Comparison of ENCODE assay signal across 29 cellular contexts in the genomic region with DNA sequence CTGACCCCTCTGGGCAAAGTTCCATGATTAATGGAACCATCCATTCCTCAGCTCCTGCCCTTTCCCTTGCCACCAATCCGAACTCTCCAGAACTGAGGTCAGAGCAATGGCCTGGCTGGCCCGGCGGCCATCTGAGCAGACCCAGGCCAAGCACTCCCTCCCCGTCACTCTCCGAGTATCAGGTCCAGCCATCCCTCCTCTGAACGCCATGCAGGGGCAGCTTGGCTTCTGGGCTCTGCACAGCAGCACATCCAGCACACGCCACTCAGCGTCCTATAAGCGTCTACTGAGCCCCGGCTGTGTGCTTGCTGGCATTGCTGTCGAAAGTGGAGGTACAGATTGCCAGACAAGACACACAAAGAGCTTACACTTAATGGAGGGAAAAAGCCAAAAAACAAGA. TPM values are rescaled to one million over a fixed set of nuclear protein-coding genes. Genes with fewer than 3 reads are reported as not detected.
DNase-seq lines count a peak whose midpoint lies in the region; ATAC-seq, FAIRE-seq and TF ChIP-seq lines count a peak whose summit lies in the region.
"Had no signal": no experiment of that assay in that cellular context is flagged by ENCODE, and none has a peak within 500 bp of the region (broad histone marks: within the 10 kb centered on the region; RNA-seq: fewer than 3 reads in every experiment).

No MANE protein-coding gene starts in this region.

- DNase-seq in CD4-positive, CD25-positive, alpha-beta regulatory T cell, result no peak
- DNase-seq in HepG2 (ENCODE audit: low spot score), result no peak
- DNase-seq in trophoblast cell, result no peak
- no peak for DNase-seq in GM20000 (ENCODE audit: low spot score)
- DNase-seq in vagina (ENCODE audit: extremely low spot score in 2 of 2), result no peak
- DNase-seq: activated B cell treated with CpG ODN at 0.5 μM for 24 hours; activated effector memory CD4-positive, alpha-beta T cell treated with anti-CD3 and anti-CD28 coated beads, Interleukin-2, amount 50 U/mL, for 16 hours; activated naive CD8-positive, alpha-beta T cell treated with anti-CD3 and anti-CD28 coated beads for 36 hours; activated T-cell treated with anti-CD3 and anti-CD28 coated beads, Interleukin-2, amount 50 U/mL, for 24 hours; anterior cingulate cortex; Caco-2; DMS53; effector CD4-positive, alpha-beta T cell; immature natural killer cell; MV-4-11; NCI-H1436; NCI-H2081; NCI-H2227 treated with DMSO at 0.1 percent for 48 hours; NCI-H69; occipital lobe; PC-9; SHP77 treated with DMSO at 0.1 percent for 48 hours; stimulated activated naive CD4-positive, alpha-beta T cell had no signal

- no peak for FAIRE-seq in HepG2 (lab: Jason Lieb, UNC)
- FAIRE-seq: bronchial epithelial cell, colon had no signal

- peaks cover 23% of the 10 kb centered on the region for H3K79me1 ChIP-seq in trophoblast cell (ENCODE audit: low read length)

- CTCF ChIA-PET in HepG2 (lab: Yijun Ruan, JAX; ENCODE audit: low intra/inter-chr PET ratio, low total read pairs), result no interaction called here

- H3K36me3 ChIP-seq in CD4-positive, CD25-positive, alpha-beta regulatory T cell (ENCODE audit: control insufficient read depth, insufficient read depth, low read length), result no peaks in the 10 kb centered on the region
- H3K36me3 ChIP-seq in Loucy (ENCODE audit: insufficient read depth, low read length) (no peaks in the 10 kb centered on the region), HepG2 (replicated peaks in 1 of 2; ENCODE audit: control insufficient read depth in 1 of 2, insufficient read depth in 2 of 2, low read length in 2 of 2) (no peaks in the 10 kb centered on the region), trophoblast cell (ENCODE audit: control insufficient read depth in 1 of 2, insufficient read depth in 2 of 2, low read length in 2 of 2) (no peaks in the 10 kb centered on the region), vagina (no peaks in the 10 kb centered on the region)

- intact Hi-C loops in HepG2 (cut with micrococcal nuclease; ENCODE audit: unreplicated experiment), result no loop called here
- intact Hi-C loops in vagina (cut with DNase I), result no loop called here

- H3F3A ChIP-seq in Loucy (ENCODE audit: low read depth), result no peaks in the 10 kb centered on the region

- H2BK120ac ChIP-seq in trophoblast cell (ENCODE audit: insufficient read depth, low read length, poor library complexity), result peak overlapping the region; percentile 18

- H3K23ac ChIP-seq in trophoblast cell (ENCODE audit: low read length), result no peak overlapping the region

- H3K4me2 ChIP-seq in Loucy (ENCODE audit: low read depth, low read length, poor library complexity, severe bottlenecking) (peak overlapping the region; percentile 33), HepG2 (ENCODE audit: low read depth, low read length) (peak overlapping the region; percentile 67), trophoblast cell (ENCODE audit: low read length) (no peak overlapping the region)
- H3K4me2 ChIP-seq: PC-9 had no signal

- no peaks in the 10 kb centered on the region for H3K9me2 ChIP-seq in Loucy (replicated peaks; ENCODE audit: low read depth, low read length)

- no peak overlapping the region for H3K27ac ChIP-seq in CD4-positive, CD25-positive, alpha-beta regulatory T cell (ENCODE audit: insufficient read depth, low read length, poor library complexity, severe bottlenecking)
- H3K27ac ChIP-seq in HepG2 (ENCODE audit: extremely low read length, insufficient read depth, low read length), result no peak overlapping the region
- peak overlapping the region; percentile 64 for H3K27ac ChIP-seq in trophoblast cell (ENCODE audit: low read depth, low read length)
- H3K27ac ChIP-seq in vagina, result no peak overlapping the region
- H3K27ac ChIP-seq: epithelial cell of prostate, PC-9 had no signal

- peak overlapping the region; percentile 90 for H4K91ac ChIP-seq in trophoblast cell (ENCODE audit: low read depth, low read length)

- TF ChIP-seq CTCF in Loucy (conservative IDR thresholded peaks at IDR 0.05; ENCODE audit: low read length) (no peak), HepG2 (CRISPR knock-in tag; IDR thresholded peaks at IDR 0.05) (no peak), GM20000 (IDR thresholded peaks at IDR 0.05; ENCODE audit: extremely low read depth, missing control alignments) (no peak), vagina (IDR thresholded peaks at IDR 0.05) (no peak)

- TF ChIP-seq POLR2A in HepG2 (IDR thresholded peaks at IDR 0.05; ENCODE audit: insufficient read depth in 1 of 2, low read depth in 2 of 2, low read length in 2 of 2) (no peak), vagina (IDR thresholded peaks at IDR 0.05) (no peak)

- H3K9ac ChIP-seq in Loucy (ENCODE audit: low read depth, low read length, poor library complexity, severe bottlenecking) (peak overlapping the region; percentile 10), HepG2 (ENCODE audit: insufficient read depth, low read depth, low read length) (no peak overlapping the region), trophoblast cell (ENCODE audit: low read length) (no peak overlapping the region)

- no TSS peak for BruUV-seq in HepG2 (replicated peaks; lab: Mats Ljungman, UMichigan)

- H3K14ac ChIP-seq in trophoblast cell (ENCODE audit: low read length), result peak overlapping the region; percentile 28

- 39% methylated on average over 11 of the region's 11 CpGs for whole genome bisulfite sequencing in HepG2 (ENCODE audit: low lambda C conversion rate)
- no CpG with 5 or more reads among the region's 11 CpGs for WGBS in trophoblast cell (ENCODE audit: extremely low coverage, insufficient coverage, insufficient read length)

- POLR2A ChIA-PET in HepG2 (lab: Yijun Ruan, JAX), result no interaction called here

- peak overlapping the region; percentile 68 for H2BK5ac ChIP-seq in trophoblast cell (ENCODE audit: low read depth, low read length, poor library complexity)

- TF ChIP-seq EP300 in HepG2 (IDR thresholded peaks at IDR 0.05; ENCODE audit: low read depth in 2 of 2, low read length in 2 of 2) (no peak), HepG2 (CRISPR knock-in tag; IDR thresholded peaks at IDR 0.05; ENCODE audit: borderline replicate concordance) (no peak)

- H2AK5ac ChIP-seq in trophoblast cell (ENCODE audit: low read length), result peak overlapping the region; percentile 16

- H3K4me1 ChIP-seq in CD4-positive, CD25-positive, alpha-beta regulatory T cell (ENCODE audit: control insufficient read depth, insufficient read depth, low read length, poor library complexity, severe bottlenecking), result no peaks in the 10 kb centered on the region
- peaks cover 19% of the 10 kb centered on the region for H3K4me1 ChIP-seq in Loucy (ENCODE audit: insufficient read depth, low read length, poor library complexity, severe bottlenecking)
- peaks cover 30% of the 10 kb centered on the region for H3K4me1 ChIP-seq in HepG2 (ENCODE audit: insufficient read depth, low read length)
- H3K4me1 ChIP-seq in trophoblast cell (ENCODE audit: control insufficient read depth in 1 of 2, insufficient read depth in 2 of 2, low read length in 2 of 2), result peaks cover 12 to 24% of the 10 kb centered on the region in 2 experiments
- H3K4me1 ChIP-seq in vagina, result peaks cover 7% of the 10 kb centered on the region

- H3K27me3 Mint-ChIP-seq in CD4-positive, CD25-positive, alpha-beta regulatory T cell, result peaks cover 10% of the 10 kb centered on the region
- H3K27me3 Mint-ChIP-seq: activated naive CD8-positive, alpha-beta T cell treated with anti-CD3 and anti-CD28 coated beads for 36 hours; activated T-cell treated with anti-CD3 and anti-CD28 coated beads, Interleukin-2, amount 50 U/mL, for 24 hours had no signal

- no peaks in the 10 kb centered on the region for H3K27me3 ChIP-seq in CD4-positive, CD25-positive, alpha-beta regulatory T cell (ENCODE audit: control insufficient read depth, insufficient read depth, low read length)
- H3K27me3 ChIP-seq in Loucy (ENCODE audit: insufficient read depth, low read length, poor library complexity, severe bottlenecking), result no peaks in the 10 kb centered on the region
- peaks cover 7 to 10% of the 10 kb centered on the region in 2 experiments; a peak in 3 of 5 replicates for H3K27me3 ChIP-seq in HepG2 (ENCODE audit: control insufficient read depth in 1 of 2, insufficient read depth in 2 of 2, low read length in 2 of 2)
- no peaks in the 10 kb centered on the region for H3K27me3 ChIP-seq in trophoblast cell (ENCODE audit: insufficient read depth, low read length)
- H3K27me3 ChIP-seq in vagina, result no peaks in the 10 kb centered on the region

- peak overlapping the region in 2 of 3 donors; percentile 55 to 92 for H3K27ac Mint-ChIP-seq in CD4-positive, CD25-positive, alpha-beta regulatory T cell
- H3K27ac Mint-ChIP-seq: activated B cell treated with CpG ODN at 0.5 μM for 24 hours; activated naive CD8-positive, alpha-beta T cell treated with anti-CD3 and anti-CD28 coated beads for 36 hours; activated T-cell treated with anti-CD3 and anti-CD28 coated beads, Interleukin-2, amount 50 U/mL, for 24 hours; immature natural killer cell; mesothelial cell of epicardium had no signal

- peaks cover 0 to 27% (median 6%) of the 10 kb centered on the region in 4 donors for H3K4me1 Mint-ChIP-seq in CD4-positive, CD25-positive, alpha-beta regulatory T cell
- H3K4me1 Mint-ChIP-seq: activated B cell treated with CpG ODN at 0.5 μM for 24 hours, immature natural killer cell had no signal

- H4K8ac ChIP-seq in trophoblast cell (ENCODE audit: low read depth, low read length), result peak overlapping the region; percentile 8

- peak overlapping the region; percentile 34 for H2BK12ac ChIP-seq in trophoblast cell (ENCODE audit: low read length)

- peak overlapping the region; percentile 7 for H3K4ac ChIP-seq in trophoblast cell (ENCODE audit: low read depth, low read length)

- H4K20me1 ChIP-seq in Loucy (ENCODE audit: insufficient read depth, low read length, poor library complexity, severe bottlenecking) (no peaks in the 10 kb centered on the region), HepG2 (ENCODE audit: insufficient read depth, low read length) (no peaks in the 10 kb centered on the region)

- peak overlapping the region; percentile 43; the same call in 1 of the 2 replicates for H2AFZ ChIP-seq in Loucy (ENCODE audit: low read length)
- no peak overlapping the region for H2AFZ ChIP-seq in HepG2 (ENCODE audit: low read length)
- no peak overlapping the region for H2AFZ ChIP-seq in trophoblast cell (ENCODE audit: insufficient read depth, low read length, poor library complexity)
- H2AFZ ChIP-seq: PC-9 had no signal

- H3K4me3 ChIP-seq in CD4-positive, CD25-positive, alpha-beta regulatory T cell (ENCODE audit: low read depth, low read length), result no peak overlapping the region
- H3K4me3 ChIP-seq in Loucy (ENCODE audit: low read length, poor library complexity, severe bottlenecking) (no peak overlapping the region), HepG2 (replicated peaks in 1 of 3; ENCODE audit: insufficient read depth in 1 of 3, low read depth in 2 of 3, low read length in 3 of 3) (peak overlapping the region in 1 of 3 experiments; percentile 31; a peak in 1 of 6 replicates), trophoblast cell (ENCODE audit: low read depth, low read length) (no peak overlapping the region), vagina (no peak overlapping the region)
- H3K4me3 ChIP-seq: PC-9 had no signal

- H3K36me3 Mint-ChIP-seq in CD4-positive, CD25-positive, alpha-beta regulatory T cell, result no peaks in the 10 kb centered on the region
- H3K36me3 Mint-ChIP-seq: activated naive CD8-positive, alpha-beta T cell treated with anti-CD3 and anti-CD28 coated beads for 36 hours; immature natural killer cell; mesothelial cell of epicardium had no signal

- no peaks in the 10 kb centered on the region for H3K79me2 ChIP-seq in Loucy (ENCODE audit: insufficient read depth, low read length)
- H3K79me2 ChIP-seq in HepG2 (ENCODE audit: insufficient read depth, low read length), result no peaks in the 10 kb centered on the region
- no peaks in the 10 kb centered on the region for H3K79me2 ChIP-seq in trophoblast cell (ENCODE audit: control insufficient read depth, insufficient read depth, low read length, poor library complexity)

- ATAC-seq in CD4-positive, CD25-positive, alpha-beta regulatory T cell (ENCODE audit: low read depth in 2 of 2), result no peak
- ATAC-seq in HepG2 (peak; percentile 58), GM21423 (IDR thresholded peaks at IDR 0.05; ENCODE audit: unreplicated experiment) (no peak)

- in situ Hi-C loops in HepG2 (cut with HindIII; ENCODE audit: extremely low pct_ligation_motif_present, low pct_unique_long_range_greater_than_20kb), result no loop called here

- no peak for TF ChIP-seq RAD21 in HepG2 (CRISPR knock-in tag; IDR thresholded peaks at IDR 0.05)

- H3K18ac ChIP-seq in trophoblast cell (ENCODE audit: low read length), result peak overlapping the region; percentile 4

- H3K9me3 ChIP-seq in CD4-positive, CD25-positive, alpha-beta regulatory T cell (ENCODE audit: control insufficient read depth in 2 of 2, low read length in 2 of 2), result no peaks in the 10 kb centered on the region
- H3K9me3 ChIP-seq in Loucy (ENCODE audit: insufficient read depth, low read depth, low read length) (no peaks in the 10 kb centered on the region), HepG2 (ENCODE audit: low read length) (no peaks in the 10 kb centered on the region), trophoblast cell (ENCODE audit: insufficient read depth, low read depth, low read length) (no peaks in the 10 kb centered on the region), vagina (no peaks in the 10 kb centered on the region)
- H3K9me3 ChIP-seq: Caco-2 had no signal

- no peak overlapping the region for H4K12ac ChIP-seq in trophoblast cell (ENCODE audit: low read depth, low read length)

- no peaks in the 10 kb centered on the region for H3K9me3 Mint-ChIP-seq in CD4-positive, CD25-positive, alpha-beta regulatory T cell
- H3K9me3 Mint-ChIP-seq: activated B cell treated with CpG ODN at 0.5 μM for 24 hours; activated naive CD8-positive, alpha-beta T cell treated with anti-CD3 and anti-CD28 coated beads for 36 hours; activated T-cell treated with anti-CD3 and anti-CD28 coated beads, Interleukin-2, amount 50 U/mL, for 24 hours; immature natural killer cell; mesothelial cell of epicardium had no signal

- H3K4me3 Mint-ChIP-seq in CD4-positive, CD25-positive, alpha-beta regulatory T cell, result no peak overlapping the region
- H3K4me3 Mint-ChIP-seq: activated B cell treated with CpG ODN at 0.5 μM for 24 hours; activated naive CD8-positive, alpha-beta T cell treated with anti-CD3 and anti-CD28 coated beads for 36 hours; activated T-cell treated with anti-CD3 and anti-CD28 coated beads, Interleukin-2, amount 50 U/mL, for 24 hours; immature natural killer cell; mesothelial cell of epicardium had no signal

RNA-seq across cellular contexts. Expression of gene VWF, which starts 34.3 kb away (rescaled TPM):
- 1.3 TPM for total RNA-seq in CD4-positive, CD25-positive, alpha-beta regulatory T cell
- not detected for polyA plus RNA-seq in CD4-positive, CD25-positive, alpha-beta regulatory T cell
- total RNA-seq in HepG2 (2016; rRNA removed; fragmentation: Illumina TruSeq; extraction: Trizol) (0.20 and 0.22 TPM in 2 replicates), vagina (334 TPM)
- total RNA-seq in HepG2 (2016; cell fraction: cytosol; rRNA removed; fragmentation: Illumina TruSeq; extraction: Trizol; ENCODE audit: low read depth), result not detected in 2 replicates
- total RNA-seq in HepG2 (2016; cell fraction: insoluble cytoplasmic fraction; rRNA removed; fragmentation: Illumina TruSeq; extraction: Trizol), result 0.15 and 0.28 TPM in 2 replicates
- 0.03 and 0.15 TPM in 2 replicates for total RNA-seq in HepG2 (2016; cell fraction: membrane; rRNA removed; fragmentation: Illumina TruSeq; extraction: Trizol)
- 0.12 and 0.19 TPM in 2 replicates for total RNA-seq in HepG2 (2016; cell fraction: nucleus; rRNA removed; fragmentation: Illumina TruSeq; extraction: Trizol)
- 0.25 and 0.63 TPM in 2 replicates for polyA plus RNA-seq in HepG2 (2011; rRNA removed)
- 0.27 and 0.51 TPM in 2 replicates for polyA plus RNA-seq in HepG2 (2011; cell fraction: cytosol; rRNA removed)
- polyA plus RNA-seq in HepG2 (2011; cell fraction: nucleus; rRNA removed), result 0.79 and 2.1 TPM in 2 replicates
- polyA plus RNA-seq in HepG2 (2012), result 0.89 and 2.0 TPM in 2 replicates
- polyA plus RNA-seq in HepG2 (2016; cell fraction: cytosol; fragmentation: Illumina TruSeq; extraction: Trizol; ENCODE audit: low read depth), result 0.08 TPM in 1 of 2 replicates, not detected in the other
- polyA plus RNA-seq in HepG2 (2016; cell fraction: insoluble cytoplasmic fraction; fragmentation: Illumina TruSeq; extraction: Trizol; ENCODE audit: low read depth), result 0.23 and 0.40 TPM in 2 replicates
- polyA plus RNA-seq in HepG2 (2016; cell fraction: membrane; fragmentation: Illumina TruSeq; extraction: Trizol; ENCODE audit: low read depth), result not detected in 2 replicates
- 0.08 and 0.84 TPM in 2 replicates for polyA plus RNA-seq in HepG2 (2016; cell fraction: nucleus; fragmentation: Illumina TruSeq; extraction: Trizol; ENCODE audit: insufficient read depth, low read depth)
- polyA minus RNA-seq in HepG2 (2011; rRNA and poly(A)+ RNA removed; ENCODE audit: low replicate concordance), result 0.21 and 3.2 TPM in 2 replicates
- polyA minus RNA-seq in HepG2 (2011; cell fraction: cytosol; rRNA and poly(A)+ RNA removed), result 0.26 and 0.89 TPM in 2 replicates
- 1.5 and 2.4 TPM in 2 replicates for polyA minus RNA-seq in HepG2 (2011; cell fraction: nucleus; rRNA and poly(A)+ RNA removed)
- 0.82 and 1.1 TPM in 2 replicates for polyA plus RNA-seq in trophoblast cell (2013)
- total RNA-seq: activated B cell treated with CpG ODN at 0.5 μM for 24 hours had no signal

RNA-seq across cellular contexts. Expression of gene CD9, which starts 41.5 kb away (rescaled TPM):
- 3.6 TPM for total RNA-seq in CD4-positive, CD25-positive, alpha-beta regulatory T cell
- polyA plus RNA-seq in CD4-positive, CD25-positive, alpha-beta regulatory T cell, result 10 to 100 TPM in 1 of 4 donors, 1 to 10 TPM in 3; 4.8 to 10.3 (median 7.4) TPM
- total RNA-seq in HepG2 (2016; rRNA removed; fragmentation: Illumina TruSeq; extraction: Trizol), result 4.3 and 5.8 TPM in 2 replicates
- total RNA-seq in HepG2 (2016; cell fraction: cytosol; rRNA removed; fragmentation: Illumina TruSeq; extraction: Trizol; ENCODE audit: low read depth), result 1.3 and 2.0 TPM in 2 replicates
- total RNA-seq in HepG2 (2016; cell fraction: insoluble cytoplasmic fraction; rRNA removed; fragmentation: Illumina TruSeq; extraction: Trizol), result 2.4 and 6.9 TPM in 2 replicates
- 2.1 and 2.4 TPM in 2 replicates for total RNA-seq in HepG2 (2016; cell fraction: membrane; rRNA removed; fragmentation: Illumina TruSeq; extraction: Trizol)
- total RNA-seq in HepG2 (2016; cell fraction: nucleus; rRNA removed; fragmentation: Illumina TruSeq; extraction: Trizol), result 5.9 and 6.5 TPM in 2 replicates
- 38.3 and 40.1 TPM in 2 replicates for polyA plus RNA-seq in HepG2 (2011; rRNA removed)
- polyA plus RNA-seq in HepG2 (2011; cell fraction: cytosol; rRNA removed), result 30.3 and 47.3 TPM in 2 replicates
- polyA plus RNA-seq in HepG2 (2011; cell fraction: nucleus; rRNA removed), result 15.2 and 20.2 TPM in 2 replicates
- polyA plus RNA-seq in HepG2 (2012), result 30.0 and 52.7 TPM in 2 replicates
- 1.4 and 1.8 TPM in 2 replicates for polyA plus RNA-seq in HepG2 (2016; cell fraction: cytosol; fragmentation: Illumina TruSeq; extraction: Trizol; ENCODE audit: low read depth)
- 5.2 and 5.4 TPM in 2 replicates for polyA plus RNA-seq in HepG2 (2016; cell fraction: insoluble cytoplasmic fraction; fragmentation: Illumina TruSeq; extraction: Trizol; ENCODE audit: low read depth)
- polyA plus RNA-seq in HepG2 (2016; cell fraction: membrane; fragmentation: Illumina TruSeq; extraction: Trizol; ENCODE audit: low read depth), result 1.9 and 2.4 TPM in 2 replicates
- 10.1 and 12.9 TPM in 2 replicates for polyA plus RNA-seq in HepG2 (2016; cell fraction: nucleus; fragmentation: Illumina TruSeq; extraction: Trizol; ENCODE audit: insufficient read depth, low read depth)
- 21.6 and 243 TPM in 2 replicates for polyA minus RNA-seq in HepG2 (2011; rRNA and poly(A)+ RNA removed; ENCODE audit: low replicate concordance)
- 12.1 and 13.6 TPM in 2 replicates for polyA minus RNA-seq in HepG2 (2011; cell fraction: cytosol; rRNA and poly(A)+ RNA removed)
- polyA minus RNA-seq in HepG2 (2011; cell fraction: nucleus; rRNA and poly(A)+ RNA removed), result 8.9 and 10.4 TPM in 2 replicates
- 675 and 739 TPM in 2 replicates for polyA plus RNA-seq in trophoblast cell (2013)
- 366 TPM for total RNA-seq in vagina

Comparison
In these comparisons a context has a peak if more than half of its experiments do, and no peak if none do; other contexts are left out.
1. RNA of gene VWF, which starts 34.3 kb away (total RNA-seq): 334 TPM in vagina (single experiment); 1.3 TPM in CD4-positive, CD25-positive, alpha-beta regulatory T cell (single experiment) and 0.03 to 0.28 TPM in HepG2; every median in the first group is over 100 times any median in the second.
2. RNA of gene CD9, which starts 41.5 kb away (total RNA-seq): 366 TPM in vagina (single experiment); 1.3 to 6.9 TPM in HepG2 and 3.6 TPM in CD4-positive, CD25-positive, alpha-beta regulatory T cell (single experiment); every median in the first group is over 10 times any median in the second.